ENCODE assay signal across 1 cellular context in genomic region chr12:110289021-110289710, GRCh38.
TF ChIP-seq lines count a peak whose summit lies in the region.

No MANE protein-coding gene starts in this region.

TF ChIP-seq in A549, 52 proteins besides CTCF, POLR2A, EP300 and RAD21 (continued from another document):
- no peak for TF ChIP-seq BCL3 (IDR thresholded peaks at IDR 0.05)
